Comparison of ENCODE assay signal across 8 cellular contexts in the genomic region with DNA sequence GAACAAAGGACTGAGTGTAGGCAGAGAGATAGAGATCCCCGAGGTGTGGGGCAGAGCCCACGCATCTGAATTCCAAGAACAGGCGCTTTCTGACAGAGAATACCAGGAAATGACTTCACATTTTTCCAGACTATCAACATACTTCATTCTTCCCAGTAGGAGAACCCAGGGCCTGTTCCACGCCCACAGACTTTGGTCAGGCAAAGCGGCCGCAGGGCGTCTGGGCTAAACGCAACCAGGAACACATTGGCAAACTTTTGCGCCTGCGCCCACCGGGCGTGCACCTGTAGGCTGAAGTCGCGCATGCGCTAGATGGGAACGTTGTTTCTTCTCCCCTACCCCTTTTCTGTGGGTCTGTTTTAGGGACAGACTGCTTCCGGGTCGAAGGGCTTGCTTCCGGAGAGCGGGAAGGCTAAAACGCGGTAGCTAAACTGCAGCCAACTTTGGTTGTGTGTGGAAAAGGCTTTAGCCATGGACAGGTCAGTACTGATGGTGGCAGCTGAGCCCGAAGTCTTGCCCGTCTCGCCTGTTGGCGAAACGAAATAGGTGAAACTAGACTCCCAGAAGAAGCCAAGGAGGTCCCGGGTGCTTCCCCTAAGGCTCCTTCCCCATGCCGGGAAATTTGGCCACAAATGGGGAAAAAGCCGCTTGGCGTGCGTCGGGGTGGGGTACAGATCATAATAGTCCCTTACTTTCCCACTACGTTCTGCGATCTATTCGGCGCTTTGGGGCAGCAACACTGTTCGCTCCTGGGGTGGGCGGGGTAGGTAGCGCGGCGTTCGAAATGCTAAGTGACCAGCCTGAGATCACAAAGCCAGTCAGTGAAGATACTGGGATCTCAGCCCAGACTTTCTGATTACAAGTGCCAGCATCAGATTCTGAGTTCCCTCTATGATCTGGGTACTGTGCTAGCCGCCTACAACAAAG. TPM values are rescaled to one million over a fixed set of nuclear protein-coding genes. Genes with fewer than 3 reads are reported as not detected.
DNase-seq lines count a peak whose midpoint lies in the region; ATAC-seq, FAIRE-seq and TF ChIP-seq lines count a peak whose summit lies in the region.

TSS of gene NUP107 (plus strand) at position 384 of the 927 bp plus-strand sequence. CDS start at position 472, 88 bp downstream.

- H3K9me3 Mint-ChIP-seq in chondrocyte (ENCODE audit: low read depth), result no peaks in the 10 kb centered on the region

- intact Hi-C loops in kidney (cut with DNase I), result no loop called here

- peak; percentile 88 for TF ChIP-seq POLR2A in GM19099 (IDR thresholded peaks at IDR 0.05; ENCODE audit: extremely low read depth, insufficient read length, low read depth)

- peak; percentile 50 for FAIRE-seq in kidney (lab: Jason Lieb, UNC)

- H3K36me3 ChIP-seq in kidney (ENCODE audit: control insufficient read depth in 1 of 2, insufficient read depth in 2 of 2, low read length in 2 of 2), result no peaks in the 10 kb centered on the region

- DNase-seq in AG20443 (ENCODE audit: low spot score) (peak; percentile 99), NCI-H510A (lab: John Stamatoyannopoulos, UW) (peak; percentile 96), chondrocyte (ENCODE audit: low spot score) (peak; percentile 99), kidney (peak; percentile 99)
- peak; percentile 96 to 97 for DNase-seq in activated CD4-positive, alpha-beta T cell treated with anti-CD3 and anti-CD28 coated beads for 24 hours (ENCODE audit: low read depth in 2 of 2)
- peak; percentile 98 for DNase-seq in stimulated activated CD4-positive, alpha-beta T cell treated with anti-CD3 and anti-CD28 coated beads, Interleukin-15, amount 100 ng/mL, for 24 hours

- H3K9ac ChIP-seq in kidney (ENCODE audit: low read length in 2 of 2), result peak within 1 kb of the TSS; percentile 68 to 86

- peak; percentile 50 for TF ChIP-seq CTCF in chondrocyte (IDR thresholded peaks at IDR 0.05)
- TF ChIP-seq CTCF in kidney (IDR thresholded peaks at IDR 0.05; ENCODE audit: borderline replicate concordance, extremely low read depth, insufficient read depth), result no peak

- H3K4me3 Mint-ChIP-seq in chondrocyte (ENCODE audit: unreplicated experiment), result peak within 1 kb of the TSS; percentile 92

- ATAC-seq in HG03432 (IDR thresholded peaks at IDR 0.05; ENCODE audit: unreplicated experiment), result peak; percentile 98

- H3K4me3 ChIP-seq in kidney (ENCODE audit: low read length in 2 of 2), result peak within 1 kb of the TSS; percentile 97 to 99

- no peaks in the 10 kb centered on the region for H3K9me3 ChIP-seq in kidney (ENCODE audit: control insufficient read depth in 1 of 2, low read length in 2 of 2)

- H3K36me3 Mint-ChIP-seq in chondrocyte (ENCODE audit: low read depth), result peaks cover 4% of the 10 kb centered on the region

- H3K4me1 ChIP-seq in kidney (ENCODE audit: control insufficient read depth in 1 of 2, insufficient read depth in 1 of 2, low read depth in 1 of 2, low read length in 2 of 2), result peaks cover 4 to 7% of the 10 kb centered on the region in 2 donors

- peak within 1 kb of the TSS; percentile 75 to 85 for H3K27ac ChIP-seq in kidney (ENCODE audit: low read depth in 2 of 2, low read length in 2 of 2)

- no peaks in the 10 kb centered on the region for H3K27me3 Mint-ChIP-seq in chondrocyte (ENCODE audit: low read depth)

- peak within 1 kb of the TSS; percentile 95 for H3K27ac Mint-ChIP-seq in chondrocyte (ENCODE audit: unreplicated experiment)

- H3K4me1 Mint-ChIP-seq in chondrocyte (ENCODE audit: low read depth), result peaks cover 29% of the 10 kb centered on the region

RNA-seq across cellular contexts. Expression of gene NUP107, which starts in this region (rescaled TPM):
- total RNA-seq in chondrocyte, result 21.0 to 39.8 TPM (median 23.9 TPM) in 3 replicates
- total RNA-seq in kidney, result 34.4 TPM
- polyA plus RNA-seq in kidney (ENCODE audit: insufficient read depth, low read depth, low replicate concordance), result 10.6 TPM

Comparison
In these comparisons a context has a peak if more than half of its experiments do, and no peak if none do; other contexts are left out.
1. Peak in every context shown above with its lines: DNase-seq, ATAC-seq, H3K4me3 ChIP-seq and H3K27ac ChIP-seq.